In genomic region chr3:126955004-126955790, GRCh38 we compare ENCODE assay signal across 15 cellular contexts. TPM values are rescaled to one million over a fixed set of nuclear protein-coding genes. Genes with fewer than 3 reads are reported as not detected.
A peak's percentile ranks its signal among the peaks of the same experiment; 100 is the strongest.
DNase-seq lines count a peak whose midpoint lies in the region; ATAC-seq and TF ChIP-seq lines count a peak whose summit lies in the region.
"Had no signal": no experiment of that assay in that cellular context is flagged by ENCODE, and none has a peak within 500 bp of the region (broad histone marks: within the 10 kb centered on the region; RNA-seq: fewer than 3 reads in every experiment).

No MANE protein-coding gene starts in this region.

- H3K27ac Mint-ChIP-seq in glutamatergic neuron (ENCODE audit: unreplicated experiment), result no peak overlapping the region
- no peak overlapping the region for H3K27ac Mint-ChIP-seq in endodermal cell
- no peak overlapping the region for H3K27ac Mint-ChIP-seq in HFFc6
- H3K27ac Mint-ChIP-seq: T-helper 1 cell treated with Interleukin-12 subunit alpha and Interleukin-12 subunit beta and Interleukin-4 antibody, amounts not matched to agents 30 μg/mL and 1 μg/mL, for 36 hours had no signal

- H3K4me1 Mint-ChIP-seq in glutamatergic neuron (ENCODE audit: low read depth, unreplicated experiment), result peaks cover 6% of the 10 kb centered on the region
- H3K4me1 Mint-ChIP-seq in endodermal cell, result peaks cover 7% of the 10 kb centered on the region
- H3K4me1 Mint-ChIP-seq in HFFc6 (ENCODE audit: low read depth), result peaks cover 15% of the 10 kb centered on the region

- no peak overlapping the region for H3K4me3 ChIP-seq in endodermal cell (ENCODE audit: low read length)
- H3K4me3 ChIP-seq: breast epithelium, skin epidermis had no signal

- no peaks in the 10 kb centered on the region for H3K36me3 ChIP-seq in endodermal cell (ENCODE audit: control insufficient read depth, insufficient read depth, low read length)
- H3K36me3 ChIP-seq: breast epithelium had no signal

- no peaks in the 10 kb centered on the region for H3K36me3 Mint-ChIP-seq in glutamatergic neuron (ENCODE audit: unreplicated experiment)
- H3K36me3 Mint-ChIP-seq in endodermal cell (ENCODE audit: low read depth), result no peaks in the 10 kb centered on the region
- peaks cover under 1% of the 10 kb centered on the region for H3K36me3 Mint-ChIP-seq in HFFc6 (ENCODE audit: low read depth)

- H3K27me3 Mint-ChIP-seq in glutamatergic neuron (ENCODE audit: unreplicated experiment) (peaks cover 8% of the 10 kb centered on the region), endodermal cell (ENCODE audit: insufficient read depth) (no peaks in the 10 kb centered on the region), HFFc6 (ENCODE audit: insufficient read depth) (no peaks in the 10 kb centered on the region; the same call in none of the 2 replicates)

- ATAC-seq in GM18508 (IDR thresholded peaks at IDR 0.05; ENCODE audit: insufficient read depth, unreplicated experiment) (peak; percentile 76), GM21528 (IDR thresholded peaks at IDR 0.05; ENCODE audit: low FRiP score, unreplicated experiment) (peak; percentile 59), HG03139 (IDR thresholded peaks at IDR 0.05; ENCODE audit: unreplicated experiment) (peak; percentile 60)

- no peaks in the 10 kb centered on the region for H3K27me3 ChIP-seq in endodermal cell (ENCODE audit: control insufficient read depth, insufficient read depth, low read length, poor library complexity, severe bottlenecking)
- H3K27me3 ChIP-seq: breast epithelium had no signal

- no peaks in the 10 kb centered on the region for H3K4me1 ChIP-seq in endodermal cell (ENCODE audit: control insufficient read depth, insufficient read depth, low read length)
- H3K4me1 ChIP-seq: breast epithelium had no signal

- 92 to 97% methylated on average over 5 to 15 of the region's 15 CpGs for WGBS in endodermal cell (ENCODE audit: insufficient coverage in 1 of 2, insufficient read length in 1 of 2), 2 experiments

- H3K4me3 Mint-ChIP-seq in glutamatergic neuron (ENCODE audit: unreplicated experiment) (no peak overlapping the region), endodermal cell (no peak overlapping the region), HFFc6 (no peak overlapping the region)
- H3K4me3 Mint-ChIP-seq: T-helper 1 cell treated with Interleukin-12 subunit alpha and Interleukin-12 subunit beta and Interleukin-4 antibody, amounts not matched to agents 30 μg/mL and 1 μg/mL, for 36 hours had no signal

- peak; percentile 11 for DNase-seq in glutamatergic neuron
- no peak for DNase-seq in endodermal cell
- no peak for DNase-seq in stimulated activated CD4-positive, alpha-beta T cell treated with anti-CD3 and anti-CD28 coated beads, Interleukin-4, amount 100 ng/mL, for 24 hours
- DNase-seq in GF-D8 (lab: John Stamatoyannopoulos, UW), result no peak
- DNase-seq in HFFc6, result no peak
- DNase-seq: foreskin melanocyte; midbrain; NCI-H524 treated with DMSO at 0.1 percent for 48 hours; stimulated activated naive CD4-positive, alpha-beta T cell had no signal

- peaks cover 6% of the 10 kb centered on the region for H3K9me3 Mint-ChIP-seq in glutamatergic neuron (ENCODE audit: unreplicated experiment)
- H3K9me3 Mint-ChIP-seq in endodermal cell, result no peaks in the 10 kb centered on the region
- no peaks in the 10 kb centered on the region for H3K9me3 Mint-ChIP-seq in HFFc6
- H3K9me3 Mint-ChIP-seq: T-helper 1 cell treated with Interleukin-12 subunit alpha and Interleukin-12 subunit beta and Interleukin-4 antibody, amounts not matched to agents 30 μg/mL and 1 μg/mL, for 36 hours had no signal

- TF ChIP-seq CTCF in glutamatergic neuron (IDR thresholded peaks at IDR 0.05; ENCODE audit: partially characterized antibody, unreplicated experiment) (no peak), endodermal cell (conservative IDR thresholded peaks at IDR 0.05) (no peak), HFFc6 (IDR thresholded peaks at IDR 0.05) (no peak)

- H3K27ac ChIP-seq in endodermal cell (ENCODE audit: low read depth, low read length), result no peak overlapping the region
- H3K27ac ChIP-seq: breast epithelium had no signal

- no peak overlapping the region for H3K9ac ChIP-seq in endodermal cell (ENCODE audit: extremely low read depth, low read length, poor library complexity, severe bottlenecking)

- H3K9me3 ChIP-seq in endodermal cell (ENCODE audit: control insufficient read depth, low read length), result no peaks in the 10 kb centered on the region
- H3K9me3 ChIP-seq: breast epithelium had no signal

RNA-seq across cellular contexts. Expression of gene PLXNA1, which starts 27.7 kb away (rescaled TPM):
- total RNA-seq in glutamatergic neuron (ENCODE audit: unreplicated experiment), result 110 TPM
- total RNA-seq in endodermal cell, result 10 to 100 TPM; 66.3 to 79.4 TPM
- polyA plus RNA-seq in endodermal cell (2013, experiment 1 of 2), result 64.5 TPM
- polyA plus RNA-seq in endodermal cell (2013, experiment 2 of 2), result 61.1 TPM
- 10 to 100 TPM; 40.8 to 56.1 (median 45.4) TPM for total RNA-seq in HFFc6 (2021; fragmentation: NEBNext Ultra II Directional; extraction: Animal tissue kit (Norgen Biotek cat#: 25700))
